In genomic region chr5:160079753-160080152, GRCh38 we compare ENCODE assay signal across 27 cellular contexts.
"Had no signal": no experiment of that assay in that cellular context is flagged by ENCODE, and none has a peak within 500 bp of the region (broad histone marks: within the 10 kb centered on the region; RNA-seq: fewer than 3 reads in every experiment).

No MANE protein-coding gene starts in this region.

- H3K27ac Mint-ChIP-seq: activated B cell treated with CpG ODN at 0.5 μM for 24 hours; activated CD4-positive, alpha-beta T cell treated with anti-CD3 and anti-CD28 coated beads, Interleukin-2, amount 10 ng/mL, durations not matched to agents 24 days and 14 days; activated CD8-positive, alpha-beta memory T cell treated with anti-CD3 and anti-CD28 coated beads, Interleukin-2, amount 10 ng/mL, durations not matched to agents 7 days and 5 days; activated naive CD4-positive, alpha-beta T cell treated with anti-CD3 and anti-CD28 coated beads, Interleukin-2, amount 50 U/mL, for 72 hours; activated naive CD8-positive, alpha-beta T cell treated with anti-CD3 and anti-CD28 coated beads, Interleukin-2, amount 50 U/mL, for 24 hours; T-helper 1 cell treated with Interleukin-12 subunit alpha and Interleukin-12 subunit beta and Interleukin-4 antibody, amounts not matched to agents 30 μg/mL and 1 μg/mL, for 36 hours had no signal

- H3K27ac ChIP-seq: ascending aorta had no signal

- H3K27me3 Mint-ChIP-seq: activated B cell treated with CpG ODN at 0.5 μM for 24 hours; activated CD4-positive, alpha-beta T cell treated with anti-CD3 and anti-CD28 coated beads, Interleukin-2, amount 10 ng/mL, durations not matched to agents 24 days and 14 days; activated CD8-positive, alpha-beta memory T cell treated with anti-CD3 and anti-CD28 coated beads, Interleukin-2, amount 10 ng/mL, durations not matched to agents 7 days and 5 days; activated naive CD8-positive, alpha-beta T cell treated with anti-CD3 and anti-CD28 coated beads, Interleukin-2, amount 50 U/mL, for 24 hours; brain had no signal

- FAIRE-seq: RCC 7860 had no signal

- H3K4me3 ChIP-seq: ascending aorta had no signal

- H3K36me3 ChIP-seq: ascending aorta had no signal

- ATAC-seq: activated CD8-positive, alpha-beta memory T cell treated with anti-CD3 and anti-CD28 coated beads, Interleukin-2, amount 10 ng/mL, durations not matched to agents 7 days and 5 days; activated naive CD4-positive, alpha-beta T cell treated with anti-CD3 and anti-CD28 coated beads, Interleukin-2, amount 50 U/mL, for 72 hours; activated naive CD8-positive, alpha-beta T cell treated with anti-CD3 and anti-CD28 coated beads, Interleukin-2, amount 50 U/mL, for 24 hours; activated T-cell treated with anti-CD3 and anti-CD28 coated beads, Interleukin-2, amount 50 U/mL, for 4 hours had no signal

- H3K9me3 ChIP-seq: ascending aorta had no signal

- DNase-seq: activated B cell treated with CpG ODN at 0.5 μM for 24 hours; activated CD4-positive, alpha-beta T cell treated with anti-CD3 and anti-CD28 coated beads for 1 hour; activated CD4-positive, alpha-beta T cell treated with anti-CD3 and anti-CD28 coated beads, Interleukin-2, amount 10 ng/mL, durations not matched to agents 24 days and 14 days; activated CD4-positive, alpha-beta T cell treated with anti-CD3 and anti-CD28 coated beads, Interleukin-2, amount 50 U/mL, for 48 hours; activated CD8-positive, alpha-beta memory T cell treated with anti-CD3 and anti-CD28 coated beads, Interleukin-2, amount 10 ng/mL, durations not matched to agents 7 days and 5 days; activated effector memory CD4-positive, alpha-beta T cell treated with anti-CD3 and anti-CD28 coated beads, Interleukin-2, amount 50 U/mL, for 16 hours; activated naive CD4-positive, alpha-beta T cell treated with Interleukin-2 at 50 U/mL for 16 hours; activated naive CD8-positive, alpha-beta T cell treated with anti-CD3 and anti-CD28 coated beads, Interleukin-2, amount 50 U/mL, for 24 hours; activated T-cell treated with anti-CD3 and anti-CD28 coated beads, Interleukin-2, amount 50 U/mL, for 4 hours; amniotic stem cell; cerebellar nuclear complex; KG1; NCI-H1048; NCI-H146; NCI-H1930; NCI-H2171; NCI-H345; NCI-H510A; NCI-H69; NK-92 treated with Interleukin-12 subunit alpha and Interleukin-12 subunit beta, amount 100 ng/mL, for 24 hours; OCI-M1; SHP77 had no signal

- H3K27me3 ChIP-seq: ascending aorta had no signal

- H3K9me3 Mint-ChIP-seq: activated B cell treated with CpG ODN at 0.5 μM for 24 hours; activated CD4-positive, alpha-beta T cell treated with anti-CD3 and anti-CD28 coated beads, Interleukin-2, amount 10 ng/mL, durations not matched to agents 24 days and 14 days; activated naive CD4-positive, alpha-beta T cell treated with anti-CD3 and anti-CD28 coated beads, Interleukin-2, amount 50 U/mL, for 72 hours; activated naive CD8-positive, alpha-beta T cell treated with anti-CD3 and anti-CD28 coated beads, Interleukin-2, amount 50 U/mL, for 24 hours; activated T-cell treated with anti-CD3 and anti-CD28 coated beads, Interleukin-2, amount 50 U/mL, for 4 hours; brain; T-helper 1 cell treated with Interleukin-12 subunit alpha and Interleukin-12 subunit beta and Interleukin-4 antibody, amounts not matched to agents 30 μg/mL and 1 μg/mL, for 36 hours had no signal

- H3K4me3 Mint-ChIP-seq: activated B cell treated with CpG ODN at 0.5 μM for 24 hours; activated CD4-positive, alpha-beta T cell treated with anti-CD3 and anti-CD28 coated beads, Interleukin-2, amount 10 ng/mL, durations not matched to agents 24 days and 14 days; activated CD8-positive, alpha-beta memory T cell treated with anti-CD3 and anti-CD28 coated beads, Interleukin-2, amount 10 ng/mL, durations not matched to agents 7 days and 5 days; activated naive CD8-positive, alpha-beta T cell treated with anti-CD3 and anti-CD28 coated beads, Interleukin-2, amount 50 U/mL, for 24 hours; activated T-cell treated with anti-CD3 and anti-CD28 coated beads, Interleukin-2, amount 50 U/mL, for 4 hours; brain; T-helper 1 cell treated with Interleukin-12 subunit alpha and Interleukin-12 subunit beta and Interleukin-4 antibody, amounts not matched to agents 30 μg/mL and 1 μg/mL, for 36 hours had no signal

- H3K4me1 Mint-ChIP-seq: activated CD4-positive, alpha-beta T cell treated with anti-CD3 and anti-CD28 coated beads, Interleukin-2, amount 10 ng/mL, durations not matched to agents 24 days and 14 days; activated CD8-positive, alpha-beta memory T cell treated with anti-CD3 and anti-CD28 coated beads, Interleukin-2, amount 10 ng/mL, durations not matched to agents 7 days and 5 days; activated naive CD8-positive, alpha-beta T cell treated with anti-CD3 and anti-CD28 coated beads, Interleukin-2, amount 50 U/mL, for 24 hours had no signal

- H3K36me3 Mint-ChIP-seq: activated naive CD4-positive, alpha-beta T cell treated with anti-CD3 and anti-CD28 coated beads, Interleukin-2, amount 50 U/mL, for 72 hours had no signal
